In the genomic region with DNA sequence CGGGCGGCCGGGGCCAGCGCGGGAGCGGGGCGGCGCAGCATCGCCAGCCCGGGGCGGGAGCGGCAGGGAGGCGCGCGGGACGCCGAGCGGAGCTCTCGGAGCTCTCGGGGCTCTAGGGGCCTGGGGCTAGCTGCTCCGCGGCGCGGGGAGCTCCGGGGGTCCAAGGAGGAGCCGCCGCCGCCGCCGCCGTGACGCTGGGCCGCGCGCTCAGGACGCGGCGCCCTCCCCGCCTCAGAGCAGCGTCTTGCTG, we compare ENCODE assay signal across 8 cellular contexts. TPM values are rescaled to one million over a fixed set of nuclear protein-coding genes. Genes with fewer than 3 reads are reported as not detected.
A peak's percentile ranks its signal among the peaks of the same experiment; 100 is the strongest.
DNase-seq lines count a peak whose midpoint lies in the region; ATAC-seq and TF ChIP-seq lines count a peak whose summit lies in the region.

No MANE protein-coding gene starts in this region.

- H3K27me3 Mint-ChIP-seq in activated naive CD4-positive, alpha-beta T cell treated with anti-CD3 and anti-CD28 coated beads, Interleukin-2, amount 50 U/mL, for 24 hours, result no peaks in the 10 kb centered on the region

- no peak for DNase-seq in activated naive CD4-positive, alpha-beta T cell treated with anti-CD3 and anti-CD28 coated beads, Interleukin-2, amount 50 U/mL, for 16 hours
- DNase-seq in PC-9 (no peak), fibroblast of mammary gland (ENCODE audit: low read depth) (no peak), retinal pigment epithelial cell (ENCODE audit: low read depth) (no peak), activated gamma-delta T cell (lab: John Stamatoyannopoulos, UW) (no peak)

- POLR2A ChIA-PET in PC-9 (lab: Charles Lee; ENCODE audit: unreplicated experiment), result no interaction called here

- no peaks in the 10 kb centered on the region for H3K9me2 ChIP-seq in PC-9 (ENCODE audit: insufficient read depth)

- no peaks in the 10 kb centered on the region for H3K9me3 ChIP-seq in PC-9 (ENCODE audit: insufficient read depth, low read depth)

- peak overlapping the region; percentile 95; the same call in 1 of the 2 replicates for H3K4me3 ChIP-seq in PC-9
- H3K4me3 ChIP-seq in fibroblast of mammary gland (ENCODE audit: control insufficient read depth, low read depth, low read length), result peak overlapping the region; percentile 83
- H3K4me3 ChIP-seq in retinal pigment epithelial cell (ENCODE audit: low read length), result peak overlapping the region; percentile 90

- intact Hi-C loops in PC-9 (cut with micrococcal nuclease; ENCODE audit: unreplicated experiment), result no loop called here

- no peak overlapping the region for H3K27ac ChIP-seq in PC-9

- no peak overlapping the region for H3K27ac Mint-ChIP-seq in activated naive CD4-positive, alpha-beta T cell treated with anti-CD3 and anti-CD28 coated beads, Interleukin-2, amount 50 U/mL, for 24 hours

- BruUV-seq in PC-9 (replicated peaks; lab: Mats Ljungman, UMichigan), result no TSS peak

- no peak overlapping the region for H3K4me2 ChIP-seq in PC-9

- TF ChIP-seq CTCF in PC-9 (conservative IDR thresholded peaks at IDR 0.05), result no peak
- no peak for TF ChIP-seq CTCF in fibroblast of mammary gland (conservative IDR thresholded peaks at IDR 0.05; ENCODE audit: control insufficient read depth, insufficient read depth, low read depth, low read length)
- TF ChIP-seq CTCF in retinal pigment epithelial cell (conservative IDR thresholded peaks at IDR 0.05; ENCODE audit: low read depth, low read length), result no peak

- H3K4me3 Mint-ChIP-seq in activated naive CD4-positive, alpha-beta T cell treated with anti-CD3 and anti-CD28 coated beads, Interleukin-2, amount 50 U/mL, for 24 hours, result peak overlapping the region; percentile 65

- peaks cover 8% of the 10 kb centered on the region for H4K20me1 ChIP-seq in PC-9 (ENCODE audit: insufficient read depth)

- CTCF ChIA-PET in PC-9 (lab: Charles Lee), result no interaction called here

- no peaks in the 10 kb centered on the region for H3K9me3 Mint-ChIP-seq in activated naive CD4-positive, alpha-beta T cell treated with anti-CD3 and anti-CD28 coated beads, Interleukin-2, amount 50 U/mL, for 24 hours

- peaks cover 44% of the 10 kb centered on the region for H3K79me2 ChIP-seq in PC-9 (ENCODE audit: low read depth)

- H3F3A ChIP-seq in PC-9 (ENCODE audit: insufficient read depth, low read depth), result peaks cover 29% of the 10 kb centered on the region

- no peaks in the 10 kb centered on the region for H3K27me3 ChIP-seq in PC-9 (ENCODE audit: insufficient read depth, low read depth)

- H3K4me1 Mint-ChIP-seq in activated naive CD4-positive, alpha-beta T cell treated with anti-CD3 and anti-CD28 coated beads, Interleukin-2, amount 50 U/mL, for 24 hours, result peaks cover 55% of the 10 kb centered on the region

- H3K36me3 ChIP-seq in PC-9 (ENCODE audit: low read depth), result no peaks in the 10 kb centered on the region

- H3K4me1 ChIP-seq in PC-9 (replicated peaks; ENCODE audit: insufficient read depth), result peaks cover 36% of the 10 kb centered on the region

- H2AFZ ChIP-seq in PC-9, result no peak overlapping the region

- no peak for ATAC-seq in GM21576 (IDR thresholded peaks at IDR 0.05; ENCODE audit: unreplicated experiment)
- no peak for ATAC-seq in GM18511 (IDR thresholded peaks at IDR 0.05; ENCODE audit: unreplicated experiment)

- no peaks in the 10 kb centered on the region for H3K36me3 Mint-ChIP-seq in activated naive CD4-positive, alpha-beta T cell treated with anti-CD3 and anti-CD28 coated beads, Interleukin-2, amount 50 U/mL, for 24 hours

RNA-seq across cellular contexts. Expression of a gene that starts 0.1 kb away (rescaled TPM):
- total RNA-seq in PC-9 (2021), result 138 and 140 TPM in 2 replicates
